Comparison of ENCODE assay signal across 8 cellular contexts in the genomic region with DNA sequence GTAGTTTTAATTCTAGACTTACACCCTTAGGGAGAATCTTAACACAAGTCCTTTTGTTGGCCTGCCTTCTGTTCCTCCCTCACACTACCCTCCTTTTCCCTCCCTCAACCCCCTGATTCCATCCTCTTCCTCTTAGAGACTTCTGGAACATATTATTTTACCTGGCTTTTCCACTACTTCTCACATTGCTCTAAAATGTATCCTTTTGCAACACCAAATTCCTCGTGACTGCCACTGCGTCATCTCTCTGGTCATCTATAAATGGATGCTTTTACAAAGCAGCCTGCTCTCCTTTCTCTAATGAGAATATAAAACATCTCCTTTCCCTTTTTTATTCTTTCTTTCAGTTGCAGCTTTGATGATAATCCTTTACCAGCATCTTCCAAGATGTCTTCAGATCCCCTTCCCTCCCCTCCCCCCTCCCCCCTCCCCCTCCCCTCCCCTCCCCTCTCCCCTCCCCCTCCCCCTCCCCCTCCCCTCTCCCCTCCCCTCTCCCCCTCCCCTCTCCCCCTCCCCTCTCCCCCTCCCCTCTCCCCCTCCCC.
A peak's percentile ranks its signal among the peaks of the same experiment; 100 is the strongest.
DNase-seq lines count a peak whose midpoint lies in the region; ATAC-seq and TF ChIP-seq lines count a peak whose summit lies in the region.

No MANE protein-coding gene starts in this region.

- H3K27ac Mint-ChIP-seq in activated T-cell treated with anti-CD3 and anti-CD28 coated beads, Interleukin-2, amount 50 U/mL, for 72 hours = peak overlapping the region; percentile 69
- peak overlapping the region; percentile 4 to 44 for H3K27ac Mint-ChIP-seq in T-cell

- 57 to 74% methylated on average over 2 of the region's 2 CpGs for WGBS in testis, 2 donors

- no peaks in the 10 kb centered on the region for H3K9me3 ChIP-seq in testis

- no peaks in the 10 kb centered on the region for H3K27me3 Mint-ChIP-seq in activated T-cell treated with anti-CD3 and anti-CD28 coated beads, Interleukin-2, amount 50 U/mL, for 72 hours (ENCODE audit: low read depth)
- no peaks in the 10 kb centered on the region for H3K27me3 Mint-ChIP-seq in T-cell

- peak overlapping the region; percentile 50 to 71 for H3K4me3 Mint-ChIP-seq in activated T-cell treated with anti-CD3 and anti-CD28 coated beads, Interleukin-2, amount 50 U/mL, for 72 hours
- peak overlapping the region in 1 of 3 donors; percentile 63 for H3K4me3 Mint-ChIP-seq in T-cell

- no peaks in the 10 kb centered on the region for H3K9me3 Mint-ChIP-seq in activated T-cell treated with anti-CD3 and anti-CD28 coated beads, Interleukin-2, amount 50 U/mL, for 72 hours
- H3K9me3 Mint-ChIP-seq in T-cell = no peaks in the 10 kb centered on the region

- peak overlapping the region in 1 of 2 donors; percentile 43 for H3K27ac ChIP-seq in testis

- H3K36me3 Mint-ChIP-seq in activated T-cell treated with anti-CD3 and anti-CD28 coated beads, Interleukin-2, amount 50 U/mL, for 72 hours (ENCODE audit: insufficient read depth in 2 of 2) = peaks cover 0 to 5% of the 10 kb centered on the region in 2 donors
- H3K36me3 Mint-ChIP-seq in T-cell = peaks cover 13% of the 10 kb centered on the region

- H3K4me1 Mint-ChIP-seq in activated T-cell treated with anti-CD3 and anti-CD28 coated beads, Interleukin-2, amount 50 U/mL, for 72 hours (ENCODE audit: low read depth) = peaks cover 49% of the 10 kb centered on the region
- H3K4me1 Mint-ChIP-seq in T-cell = peaks cover 46 to 59% (median 48%) of the 10 kb centered on the region in 3 donors

- CTCF ChIA-PET in T-cell (lab: Charles Lee) = interaction anchor here in 1 of 2 donors (0.7 kb wide), 1 partner anchor 190 kb away, joined by 4 read pairs; no protein-coding TSS in a partner anchor

- POLR2A ChIA-PET in T-cell (lab: Charles Lee) = interaction anchor here in 1 of 2 donors (0.7 kb wide), 1 partner anchor 9 kb away, joined by 3 read pairs; no protein-coding TSS in a partner anchor

- no peak for TF ChIP-seq CTCF in testis (IDR thresholded peaks at IDR 0.05)

- H3K36me3 ChIP-seq in testis (ENCODE audit: low read depth, missing control alignments) = no peaks in the 10 kb centered on the region

- H3K4me3 ChIP-seq in testis = no peak overlapping the region

- TF ChIP-seq POLR2A in testis (IDR thresholded peaks at IDR 0.05) = no peak

- no peak for DNase-seq in activated T-cell treated with anti-CD3 and anti-CD28 coated beads, Interleukin-2, amount 50 U/mL, for 72 hours
- DNase-seq in activated T-cell treated with anti-CD3 and anti-CD28 coated beads, Interleukin-2, amount 50 U/mL, for 48 hours = no peak
- DNase-seq in T-cell (no peak), fibroblast of peridontal ligament (ENCODE audit: extremely low read depth) (peak; percentile 37), testis (peak; percentile 60), NCI-H128 (lab: John Stamatoyannopoulos, UW; ENCODE audit: unreplicated experiment) (no peak)

- intact Hi-C loops in testis (cut with DNase I; ENCODE audit: low total_unique reads) = no loop called here

- no peaks in the 10 kb centered on the region for H3K27me3 ChIP-seq in testis

- peaks cover 11% of the 10 kb centered on the region for H3K4me1 ChIP-seq in testis

- peak in 1 of 2 donors; percentile 5 for ATAC-seq in activated T-cell treated with anti-CD3 and anti-CD28 coated beads, Interleukin-2, amount 50 U/mL, for 72 hours (replicated peaks in 1 of 2)
- ATAC-seq in T-cell (replicated peaks in 1 of 4) (no peak), GM19023 (IDR thresholded peaks at IDR 0.05; ENCODE audit: unreplicated experiment) (no peak), esophagus mucosa (no peak)

Comparison
In these comparisons a context has a peak if more than half of its experiments do, and no peak if none do; other contexts are left out.
1. DNase-seq: peak in fibroblast of peridontal ligament (single experiment) and testis (single experiment); none in activated T-cell treated with anti-CD3 and anti-CD28 coated beads, Interleukin-2, amount 50 U/mL, for 72 hours (0 of 2), activated T-cell treated with anti-CD3 and anti-CD28 coated beads, Interleukin-2, amount 50 U/mL, for 48 hours (0 of 2), T-cell (0 of 34) and NCI-H128 (single experiment).